8 cellular contexts compared by ENCODE assay signal in the genomic region with DNA sequence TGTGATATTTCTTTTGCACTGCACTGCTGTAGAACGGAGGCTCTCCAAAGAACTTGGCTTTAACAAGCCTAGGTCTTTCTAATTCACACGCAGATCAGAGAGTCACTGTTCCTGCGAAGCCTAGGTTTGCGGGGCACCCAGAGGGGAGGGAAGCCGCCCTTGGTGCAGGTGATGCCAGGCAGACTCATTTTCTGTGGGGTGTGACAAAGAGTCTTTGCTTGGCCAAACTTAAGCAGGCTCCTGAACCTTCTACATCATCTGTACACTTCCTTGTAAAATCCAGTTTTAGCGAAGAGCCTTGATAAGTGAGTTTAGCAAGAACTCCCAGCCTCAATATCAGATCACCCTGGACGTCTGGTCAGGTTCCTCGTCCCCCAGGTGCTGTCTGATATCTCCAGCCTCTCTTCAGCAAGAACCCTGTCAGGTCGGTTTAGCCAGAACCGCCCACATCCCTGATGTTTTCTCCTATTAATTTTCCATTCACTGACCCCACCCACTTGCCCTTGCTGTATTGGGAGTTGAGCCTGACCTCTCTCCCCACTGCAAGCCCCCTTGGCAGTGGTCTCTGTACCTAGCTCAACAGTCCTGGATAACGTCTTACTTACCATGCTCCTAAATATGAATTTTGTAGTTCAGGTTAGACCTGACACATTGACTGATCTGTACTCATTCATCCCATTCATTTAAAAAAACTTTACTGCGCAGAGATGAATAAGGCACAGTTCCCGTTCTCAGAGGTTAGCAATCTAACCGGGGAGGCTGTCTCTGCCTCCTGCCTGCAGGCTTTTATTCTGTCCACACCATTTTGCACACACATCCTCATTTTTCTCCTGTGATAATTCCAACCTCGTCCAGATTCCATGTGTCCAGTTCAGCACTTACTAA. TPM values are rescaled to one million over a fixed set of nuclear protein-coding genes. Genes with fewer than 3 reads are reported as not detected.
DNase-seq lines count a peak whose midpoint lies in the region; ATAC-seq and TF ChIP-seq lines count a peak whose summit lies in the region.

No MANE protein-coding gene starts in this region.

- H3K36me3 ChIP-seq in PC-9 (ENCODE audit: low read depth) (no peaks in the 10 kb centered on the region), gastroesophageal sphincter (no peaks in the 10 kb centered on the region)

- POLR2A ChIA-PET in PC-9 (lab: Charles Lee; ENCODE audit: unreplicated experiment) = no interaction called here

- no peak overlapping the region for H3K4me3 ChIP-seq in PC-9
- H3K4me3 ChIP-seq in epithelial cell of proximal tubule (ENCODE audit: low read depth, low read length) = peak overlapping the region; percentile 54
- H3K4me3 ChIP-seq in gastroesophageal sphincter = no peak overlapping the region

- H3K79me2 ChIP-seq in PC-9 (ENCODE audit: low read depth) = no peaks in the 10 kb centered on the region

- H3K4me1 ChIP-seq in PC-9 (replicated peaks; ENCODE audit: insufficient read depth) (no peaks in the 10 kb centered on the region), foreskin keratinocyte (peaks cover 6% of the 10 kb centered on the region), gastroesophageal sphincter (peaks cover 0 to 36% (median 14%) of the 10 kb centered on the region in 3 donors)

- no peaks in the 10 kb centered on the region for H3K27me3 Mint-ChIP-seq in stimulated activated naive CD8-positive, alpha-beta T cell treated with anti-CD3 and anti-CD28 coated beads, Interleukin-15, Interleukin-2, amounts not matched to agents 100 ng/mL and 50 ng/mL, for 24 hours

- H3K36me3 Mint-ChIP-seq in stimulated activated naive CD8-positive, alpha-beta T cell treated with anti-CD3 and anti-CD28 coated beads, Interleukin-15, Interleukin-2, amounts not matched to agents 100 ng/mL and 50 ng/mL, for 24 hours (ENCODE audit: low read depth) = peaks cover 5% of the 10 kb centered on the region

- H3F3A ChIP-seq in PC-9 (ENCODE audit: insufficient read depth, low read depth) = no peaks in the 10 kb centered on the region

- H3K4me2 ChIP-seq in PC-9 = peak overlapping the region; percentile 40

- TF ChIP-seq CTCF in PC-9 (conservative IDR thresholded peaks at IDR 0.05) (no peak), epithelial cell of proximal tubule (conservative IDR thresholded peaks at IDR 0.05; ENCODE audit: low read depth, low read length) (no peak), foreskin keratinocyte (conservative IDR thresholded peaks at IDR 0.05) (no peak), gastroesophageal sphincter (IDR thresholded peaks at IDR 0.05) (no peak)

- CTCF ChIA-PET in PC-9 (lab: Charles Lee) = no interaction called here

- intact Hi-C loops in PC-9 (cut with micrococcal nuclease; ENCODE audit: unreplicated experiment) = loop anchor here (10.0 kb wide), 1 partner anchor 323 kb away; no protein-coding TSS in a partner anchor

- peaks cover 33% of the 10 kb centered on the region for H3K4me1 Mint-ChIP-seq in stimulated activated naive CD8-positive, alpha-beta T cell treated with anti-CD3 and anti-CD28 coated beads, Interleukin-15, Interleukin-2, amounts not matched to agents 100 ng/mL and 50 ng/mL, for 24 hours (ENCODE audit: low read depth)

- H3K9me3 ChIP-seq in PC-9 (ENCODE audit: insufficient read depth, low read depth) (no peaks in the 10 kb centered on the region), gastroesophageal sphincter (no peaks in the 10 kb centered on the region)

- TF ChIP-seq EP300 in gastroesophageal sphincter (IDR thresholded peaks at IDR 0.05) = no peak

- no peaks in the 10 kb centered on the region for H3K27me3 ChIP-seq in PC-9 (ENCODE audit: insufficient read depth, low read depth)
- H3K27me3 ChIP-seq in foreskin keratinocyte = no peaks in the 10 kb centered on the region
- no peaks in the 10 kb centered on the region for H3K27me3 ChIP-seq in gastroesophageal sphincter

- H3K9me2 ChIP-seq in PC-9 (ENCODE audit: insufficient read depth) = no peaks in the 10 kb centered on the region

- peak overlapping the region; percentile 80 for H3K4me3 Mint-ChIP-seq in stimulated activated naive CD8-positive, alpha-beta T cell treated with anti-CD3 and anti-CD28 coated beads, Interleukin-15, Interleukin-2, amounts not matched to agents 100 ng/mL and 50 ng/mL, for 24 hours

- no peak overlapping the region for H2AFZ ChIP-seq in PC-9

- H4K20me1 ChIP-seq in PC-9 (ENCODE audit: insufficient read depth) = no peaks in the 10 kb centered on the region

- TF ChIP-seq POLR2A in gastroesophageal sphincter (IDR thresholded peaks at IDR 0.05) = no peak

- BruUV-seq in PC-9 (replicated peaks; lab: Mats Ljungman, UMichigan) = no TSS peak

- no peak for DNase-seq in stimulated activated naive CD8-positive, alpha-beta T cell treated with anti-CD3 and anti-CD28 coated beads, Interleukin-15, Interleukin-2, amounts not matched to agents 100 U/mL and 50 U/mL, for 24 hours
- DNase-seq in PC-9 (no peak), epithelial cell of proximal tubule (ENCODE audit: low read depth) (no peak), NCI-H2081 treated with DMSO at 0.1 percent for 48 hours (lab: John Stamatoyannopoulos, UW) (no peak), foreskin keratinocyte (no peak)
- no peak for DNase-seq in stimulated activated CD4-positive, alpha-beta T cell treated with anti-CD3 and anti-CD28 coated beads, Interleukin-2, amount 100 ng/mL, for 24 hours

- no peak for ATAC-seq in stimulated activated naive CD8-positive, alpha-beta T cell treated with anti-CD3 and anti-CD28 coated beads, Interleukin-15, Interleukin-2, amounts not matched to agents 100 U/mL and 50 U/mL, for 24 hours
- ATAC-seq in foreskin keratinocyte (no peak), gastroesophageal sphincter (no peak)

- H3K27ac ChIP-seq in PC-9 (no peak overlapping the region), foreskin keratinocyte (no peak overlapping the region), gastroesophageal sphincter (peak overlapping the region in 1 of 4 donors; percentile 91)

- H3K27ac Mint-ChIP-seq in stimulated activated naive CD8-positive, alpha-beta T cell treated with anti-CD3 and anti-CD28 coated beads, Interleukin-15, Interleukin-2, amounts not matched to agents 100 ng/mL and 50 ng/mL, for 24 hours = peak overlapping the region; percentile 87

- H3K9me3 Mint-ChIP-seq in stimulated activated naive CD8-positive, alpha-beta T cell treated with anti-CD3 and anti-CD28 coated beads, Interleukin-15, Interleukin-2, amounts not matched to agents 100 ng/mL and 50 ng/mL, for 24 hours = no peaks in the 10 kb centered on the region

- WGBS in gastroesophageal sphincter (ENCODE audit: low coverage in 1 of 2), 2 donors = 41 to 56% methylated on average over 6 to 11 of the region's 15 CpGs

RNA-seq across cellular contexts. Expression of a gene that starts 0.9 kb away (rescaled TPM):
- total RNA-seq in PC-9 (2021) = 27.6 and 37.1 TPM in 2 replicates
- 40.9 and 60.8 TPM in 2 replicates for total RNA-seq in epithelial cell of proximal tubule
- 58.0 and 58.8 TPM in 2 replicates for total RNA-seq in foreskin keratinocyte
- polyA plus RNA-seq in foreskin keratinocyte = 56.9 and 58.6 TPM in 2 replicates
- 10 to 100 TPM; 52.9 to 76.3 (median 63.5) TPM for total RNA-seq in gastroesophageal sphincter

RNA-seq across cellular contexts. Expression of a gene that starts 54.7 kb away (rescaled TPM):
- total RNA-seq in PC-9 (2021) = 16.7 and 17.3 TPM in 2 replicates
- 31.1 and 35.9 TPM in 2 replicates for total RNA-seq in epithelial cell of proximal tubule
- total RNA-seq in foreskin keratinocyte = 17.5 and 20.1 TPM in 2 replicates
- polyA plus RNA-seq in foreskin keratinocyte = 3.5 and 4.4 TPM in 2 replicates
- 10 to 100 TPM; 27.5 to 49.2 (median 28.2) TPM for total RNA-seq in gastroesophageal sphincter
